ENCODE assay signal across 1 cellular context in genomic region chr19:45886427-45887310, GRCh38.
TF ChIP-seq lines count a peak whose summit lies in the region.

No MANE protein-coding gene starts in this region.

TF ChIP-seq in K562, 482 proteins besides CTCF, POLR2A, EP300 and RAD21 (continued from another document and continues in another):
- TF ChIP-seq, protein P1, sequence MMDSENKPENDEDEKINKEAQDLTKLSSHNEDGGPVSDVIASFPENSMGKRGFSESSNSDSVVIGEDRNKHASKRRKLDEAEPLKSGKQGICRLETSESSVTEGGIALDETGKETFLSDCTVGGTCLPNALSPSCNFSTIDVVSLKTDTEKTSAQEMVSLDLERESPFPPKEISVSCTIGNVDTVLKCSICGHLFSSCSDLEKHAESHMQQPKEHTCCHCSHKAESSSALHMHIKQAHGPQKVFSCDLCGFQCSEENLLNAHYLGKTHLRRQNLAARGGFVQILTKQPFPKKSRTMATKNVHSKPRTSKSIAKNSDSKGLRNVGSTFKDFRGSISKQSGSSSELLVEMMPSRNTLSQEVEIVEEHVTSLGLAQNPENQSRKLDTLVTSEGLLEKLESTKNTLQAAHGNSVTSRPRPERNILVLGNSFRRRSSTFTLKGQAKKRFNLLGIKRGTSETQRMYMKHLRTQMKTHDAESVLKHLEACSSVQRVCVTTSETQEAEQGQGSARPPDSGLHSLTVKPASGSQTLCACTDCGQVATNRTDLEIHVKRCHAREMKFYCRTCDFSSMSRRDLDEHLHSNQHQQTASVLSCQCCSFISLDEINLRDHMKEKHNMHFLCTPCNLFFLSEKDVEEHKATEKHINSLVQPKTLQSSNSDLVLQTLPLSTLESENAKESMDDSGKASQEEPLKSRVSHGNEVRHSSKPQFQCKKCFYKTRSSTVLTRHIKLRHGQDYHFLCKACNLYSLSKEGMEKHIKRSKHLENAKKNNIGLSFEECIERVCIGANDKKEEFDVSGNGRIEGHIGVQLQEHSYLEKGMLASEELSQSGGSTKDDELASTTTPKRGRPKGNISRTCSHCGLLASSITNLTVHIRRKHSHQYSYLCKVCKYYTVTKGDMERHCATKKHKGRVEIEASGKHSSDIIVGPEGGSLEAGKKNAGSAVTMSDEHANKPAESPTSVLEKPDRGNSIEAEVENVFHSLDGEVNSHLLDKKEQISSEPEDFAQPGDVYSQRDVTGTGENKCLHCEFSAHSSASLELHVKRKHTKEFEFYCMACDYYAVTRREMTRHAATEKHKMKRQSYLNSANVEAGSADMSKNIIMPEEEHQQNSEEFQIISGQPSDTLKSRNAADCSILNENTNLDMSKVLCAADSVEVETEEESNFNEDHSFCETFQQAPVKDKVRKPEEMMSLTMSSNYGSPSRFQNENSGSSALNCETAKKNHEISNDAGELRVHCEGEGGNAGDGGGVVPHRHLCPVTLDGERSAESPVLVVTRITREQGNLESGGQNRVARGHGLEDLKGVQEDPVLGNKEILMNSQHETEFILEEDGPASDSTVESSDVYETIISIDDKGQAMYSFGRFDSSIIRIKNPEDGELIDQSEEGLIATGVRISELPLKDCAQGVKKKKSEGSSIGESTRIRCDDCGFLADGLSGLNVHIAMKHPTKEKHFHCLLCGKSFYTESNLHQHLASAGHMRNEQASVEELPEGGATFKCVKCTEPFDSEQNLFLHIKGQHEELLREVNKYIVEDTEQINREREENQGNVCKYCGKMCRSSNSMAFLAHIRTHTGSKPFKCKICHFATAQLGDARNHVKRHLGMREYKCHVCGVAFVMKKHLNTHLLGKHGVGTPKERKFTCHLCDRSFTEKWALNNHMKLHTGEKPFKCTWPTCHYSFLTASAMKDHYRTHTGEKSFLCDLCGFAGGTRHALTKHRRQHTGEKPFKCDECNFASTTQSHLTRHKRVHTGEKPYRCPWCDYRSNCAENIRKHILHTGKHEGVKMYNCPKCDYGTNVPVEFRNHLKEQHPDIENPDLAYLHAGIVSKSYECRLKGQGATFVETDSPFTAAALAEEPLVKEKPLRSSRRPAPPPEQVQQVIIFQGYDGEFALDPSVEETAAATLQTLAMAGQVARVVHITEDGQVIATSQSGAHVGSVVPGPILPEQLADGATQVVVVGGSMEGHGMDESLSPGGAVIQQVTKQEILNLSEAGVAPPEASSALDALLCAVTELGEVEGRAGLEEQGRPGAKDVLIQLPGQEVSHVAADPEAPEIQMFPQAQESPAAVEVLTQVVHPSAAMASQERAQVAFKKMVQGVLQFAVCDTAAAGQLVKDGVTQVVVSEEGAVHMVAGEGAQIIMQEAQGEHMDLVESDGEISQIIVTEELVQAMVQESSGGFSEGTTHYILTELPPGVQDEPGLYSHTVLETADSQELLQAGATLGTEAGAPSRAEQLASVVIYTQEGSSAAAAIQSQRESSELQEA (IDR thresholded peaks at IDR 0.05; ENCODE audit: low read depth): no peak
- no peak for TF ChIP-seq FOXP1 (CRISPR knock-in tag; IDR thresholded peaks at IDR 0.05)
- no peak for TF ChIP-seq MBD1 (CRISPR knock-in tag; IDR thresholded peaks at IDR 0.05)
- no peak for TF ChIP-seq SETDB1 (IDR thresholded peaks at IDR 0.05; ENCODE audit: low read length)
- no peak for TF ChIP-seq SAFB (IDR thresholded peaks at IDR 0.05; ENCODE audit: borderline replicate concordance, low read depth, low read length)
- TF ChIP-seq ZFP36 (IDR thresholded peaks at IDR 0.05; ENCODE audit: low read depth, low read length, partially characterized antibody): peak; percentile 97
- TF ChIP-seq, protein P2, sequence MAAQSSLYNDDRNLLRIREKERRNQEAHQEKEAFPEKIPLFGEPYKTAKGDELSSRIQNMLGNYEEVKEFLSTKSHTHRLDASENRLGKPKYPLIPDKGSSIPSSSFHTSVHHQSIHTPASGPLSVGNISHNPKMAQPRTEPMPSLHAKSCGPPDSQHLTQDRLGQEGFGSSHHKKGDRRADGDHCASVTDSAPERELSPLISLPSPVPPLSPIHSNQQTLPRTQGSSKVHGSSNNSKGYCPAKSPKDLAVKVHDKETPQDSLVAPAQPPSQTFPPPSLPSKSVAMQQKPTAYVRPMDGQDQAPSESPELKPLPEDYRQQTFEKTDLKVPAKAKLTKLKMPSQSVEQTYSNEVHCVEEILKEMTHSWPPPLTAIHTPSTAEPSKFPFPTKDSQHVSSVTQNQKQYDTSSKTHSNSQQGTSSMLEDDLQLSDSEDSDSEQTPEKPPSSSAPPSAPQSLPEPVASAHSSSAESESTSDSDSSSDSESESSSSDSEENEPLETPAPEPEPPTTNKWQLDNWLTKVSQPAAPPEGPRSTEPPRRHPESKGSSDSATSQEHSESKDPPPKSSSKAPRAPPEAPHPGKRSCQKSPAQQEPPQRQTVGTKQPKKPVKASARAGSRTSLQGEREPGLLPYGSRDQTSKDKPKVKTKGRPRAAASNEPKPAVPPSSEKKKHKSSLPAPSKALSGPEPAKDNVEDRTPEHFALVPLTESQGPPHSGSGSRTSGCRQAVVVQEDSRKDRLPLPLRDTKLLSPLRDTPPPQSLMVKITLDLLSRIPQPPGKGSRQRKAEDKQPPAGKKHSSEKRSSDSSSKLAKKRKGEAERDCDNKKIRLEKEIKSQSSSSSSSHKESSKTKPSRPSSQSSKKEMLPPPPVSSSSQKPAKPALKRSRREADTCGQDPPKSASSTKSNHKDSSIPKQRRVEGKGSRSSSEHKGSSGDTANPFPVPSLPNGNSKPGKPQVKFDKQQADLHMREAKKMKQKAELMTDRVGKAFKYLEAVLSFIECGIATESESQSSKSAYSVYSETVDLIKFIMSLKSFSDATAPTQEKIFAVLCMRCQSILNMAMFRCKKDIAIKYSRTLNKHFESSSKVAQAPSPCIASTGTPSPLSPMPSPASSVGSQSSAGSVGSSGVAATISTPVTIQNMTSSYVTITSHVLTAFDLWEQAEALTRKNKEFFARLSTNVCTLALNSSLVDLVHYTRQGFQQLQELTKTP (IDR thresholded peaks at IDR 0.05; ENCODE audit: low read depth in 1 of 2, partially characterized antibody in 2 of 2): peak in 1 of 2 experiments; percentile 91
- TF ChIP-seq, protein P3, sequence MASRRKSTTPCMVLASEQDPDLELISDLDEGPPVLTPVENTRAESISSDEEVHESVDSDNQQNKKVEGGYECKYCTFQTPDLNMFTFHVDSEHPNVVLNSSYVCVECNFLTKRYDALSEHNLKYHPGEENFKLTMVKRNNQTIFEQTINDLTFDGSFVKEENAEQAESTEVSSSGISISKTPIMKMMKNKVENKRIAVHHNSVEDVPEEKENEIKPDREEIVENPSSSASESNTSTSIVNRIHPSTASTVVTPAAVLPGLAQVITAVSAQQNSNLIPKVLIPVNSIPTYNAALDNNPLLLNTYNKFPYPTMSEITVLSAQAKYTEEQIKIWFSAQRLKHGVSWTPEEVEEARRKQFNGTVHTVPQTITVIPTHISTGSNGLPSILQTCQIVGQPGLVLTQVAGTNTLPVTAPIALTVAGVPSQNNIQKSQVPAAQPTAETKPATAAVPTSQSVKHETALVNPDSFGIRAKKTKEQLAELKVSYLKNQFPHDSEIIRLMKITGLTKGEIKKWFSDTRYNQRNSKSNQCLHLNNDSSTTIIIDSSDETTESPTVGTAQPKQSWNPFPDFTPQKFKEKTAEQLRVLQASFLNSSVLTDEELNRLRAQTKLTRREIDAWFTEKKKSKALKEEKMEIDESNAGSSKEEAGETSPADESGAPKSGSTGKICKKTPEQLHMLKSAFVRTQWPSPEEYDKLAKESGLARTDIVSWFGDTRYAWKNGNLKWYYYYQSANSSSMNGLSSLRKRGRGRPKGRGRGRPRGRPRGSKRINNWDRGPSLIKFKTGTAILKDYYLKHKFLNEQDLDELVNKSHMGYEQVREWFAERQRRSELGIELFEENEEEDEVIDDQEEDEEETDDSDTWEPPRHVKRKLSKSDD (conservative IDR thresholded peaks at IDR 0.05; ENCODE audit: low read length): no peak
- no peak for TF ChIP-seq KAT8 (IDR thresholded peaks at IDR 0.05; ENCODE audit: low read depth)
- TF ChIP-seq, protein P4, sequence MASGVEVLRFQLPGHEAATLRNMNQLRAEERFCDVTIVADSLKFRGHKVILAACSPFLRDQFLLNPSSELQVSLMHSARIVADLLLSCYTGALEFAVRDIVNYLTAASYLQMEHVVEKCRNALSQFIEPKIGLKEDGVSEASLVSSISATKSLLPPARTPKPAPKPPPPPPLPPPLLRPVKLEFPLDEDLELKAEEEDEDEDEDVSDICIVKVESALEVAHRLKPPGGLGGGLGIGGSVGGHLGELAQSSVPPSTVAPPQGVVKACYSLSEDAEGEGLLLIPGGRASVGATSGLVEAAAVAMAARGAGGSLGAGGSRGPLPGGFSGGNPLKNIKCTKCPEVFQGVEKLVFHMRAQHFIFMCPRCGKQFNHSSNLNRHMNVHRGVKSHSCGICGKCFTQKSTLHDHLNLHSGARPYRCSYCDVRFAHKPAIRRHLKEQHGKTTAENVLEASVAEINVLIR (CRISPR knock-in tag; IDR thresholded peaks at IDR 0.05): peak; percentile 77
- TF ChIP-seq, protein P5, sequence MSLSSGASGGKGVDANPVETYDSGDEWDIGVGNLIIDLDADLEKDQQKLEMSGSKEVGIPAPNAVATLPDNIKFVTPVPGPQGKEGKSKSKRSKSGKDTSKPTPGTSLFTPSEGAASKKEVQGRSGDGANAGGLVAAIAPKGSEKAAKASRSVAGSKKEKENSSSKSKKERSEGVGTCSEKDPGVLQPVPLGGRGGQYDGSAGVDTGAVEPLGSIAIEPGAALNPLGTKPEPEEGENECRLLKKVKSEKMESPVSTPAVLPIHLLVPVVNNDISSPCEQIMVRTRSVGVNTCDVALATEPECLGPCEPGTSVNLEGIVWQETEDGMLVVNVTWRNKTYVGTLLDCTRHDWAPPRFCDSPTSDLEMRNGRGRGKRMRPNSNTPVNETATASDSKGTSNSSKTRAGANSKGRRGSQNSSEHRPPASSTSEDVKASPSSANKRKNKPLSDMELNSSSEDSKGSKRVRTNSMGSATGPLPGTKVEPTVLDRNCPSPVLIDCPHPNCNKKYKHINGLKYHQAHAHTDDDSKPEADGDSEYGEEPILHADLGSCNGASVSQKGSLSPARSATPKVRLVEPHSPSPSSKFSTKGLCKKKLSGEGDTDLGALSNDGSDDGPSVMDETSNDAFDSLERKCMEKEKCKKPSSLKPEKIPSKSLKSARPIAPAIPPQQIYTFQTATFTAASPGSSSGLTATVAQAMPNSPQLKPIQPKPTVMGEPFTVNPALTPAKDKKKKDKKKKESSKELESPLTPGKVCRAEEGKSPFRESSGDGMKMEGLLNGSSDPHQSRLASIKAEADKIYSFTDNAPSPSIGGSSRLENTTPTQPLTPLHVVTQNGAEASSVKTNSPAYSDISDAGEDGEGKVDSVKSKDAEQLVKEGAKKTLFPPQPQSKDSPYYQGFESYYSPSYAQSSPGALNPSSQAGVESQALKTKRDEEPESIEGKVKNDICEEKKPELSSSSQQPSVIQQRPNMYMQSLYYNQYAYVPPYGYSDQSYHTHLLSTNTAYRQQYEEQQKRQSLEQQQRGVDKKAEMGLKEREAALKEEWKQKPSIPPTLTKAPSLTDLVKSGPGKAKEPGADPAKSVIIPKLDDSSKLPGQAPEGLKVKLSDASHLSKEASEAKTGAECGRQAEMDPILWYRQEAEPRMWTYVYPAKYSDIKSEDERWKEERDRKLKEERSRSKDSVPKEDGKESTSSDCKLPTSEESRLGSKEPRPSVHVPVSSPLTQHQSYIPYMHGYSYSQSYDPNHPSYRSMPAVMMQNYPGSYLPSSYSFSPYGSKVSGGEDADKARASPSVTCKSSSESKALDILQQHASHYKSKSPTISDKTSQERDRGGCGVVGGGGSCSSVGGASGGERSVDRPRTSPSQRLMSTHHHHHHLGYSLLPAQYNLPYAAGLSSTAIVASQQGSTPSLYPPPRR (CRISPR knock-in tag; IDR thresholded peaks at IDR 0.05; ENCODE audit: borderline replicate concordance): no peak
- TF ChIP-seq CSDE1 (IDR thresholded peaks at IDR 0.05): no peak
- TF ChIP-seq ZNF740 (CRISPR knock-in tag; IDR thresholded peaks at IDR 0.05): peak; percentile 87
- peak in 1 of 2 experiments; percentile 40; a peak in 2 of 4 replicates for TF ChIP-seq ZNF740 (tag; IDR thresholded peaks at IDR 0.05)
- TF ChIP-seq, protein P6, sequence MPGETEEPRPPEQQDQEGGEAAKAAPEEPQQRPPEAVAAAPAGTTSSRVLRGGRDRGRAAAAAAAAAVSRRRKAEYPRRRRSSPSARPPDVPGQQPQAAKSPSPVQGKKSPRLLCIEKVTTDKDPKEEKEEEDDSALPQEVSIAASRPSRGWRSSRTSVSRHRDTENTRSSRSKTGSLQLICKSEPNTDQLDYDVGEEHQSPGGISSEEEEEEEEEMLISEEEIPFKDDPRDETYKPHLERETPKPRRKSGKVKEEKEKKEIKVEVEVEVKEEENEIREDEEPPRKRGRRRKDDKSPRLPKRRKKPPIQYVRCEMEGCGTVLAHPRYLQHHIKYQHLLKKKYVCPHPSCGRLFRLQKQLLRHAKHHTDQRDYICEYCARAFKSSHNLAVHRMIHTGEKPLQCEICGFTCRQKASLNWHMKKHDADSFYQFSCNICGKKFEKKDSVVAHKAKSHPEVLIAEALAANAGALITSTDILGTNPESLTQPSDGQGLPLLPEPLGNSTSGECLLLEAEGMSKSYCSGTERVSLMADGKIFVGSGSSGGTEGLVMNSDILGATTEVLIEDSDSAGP (CRISPR knock-in tag; IDR thresholded peaks at IDR 0.05): no peak
- TF ChIP-seq BHLHE40 (IDR thresholded peaks at IDR 0.05; ENCODE audit: low read length): peak; percentile 27; the same call in 1 of the 2 replicates
- TF ChIP-seq ZNF511 (CRISPR knock-in tag; IDR thresholded peaks at IDR 0.05): no peak
- 0 out of 2 replicates have a peak, but pooled peaks have one; percentile 57 for TF ChIP-seq SIN3B (IDR thresholded peaks at IDR 0.05; ENCODE audit: low read depth)
- TF ChIP-seq RBM17 (IDR thresholded peaks at IDR 0.05; ENCODE audit: borderline replicate concordance, low read depth, low read length): no peak
- no peak for TF ChIP-seq E2F4 (CRISPR knock-in tag; IDR thresholded peaks at IDR 0.05; ENCODE audit: low read depth)
